Comparison of ENCODE assay signal across 1 cellular context in the genomic region with DNA sequence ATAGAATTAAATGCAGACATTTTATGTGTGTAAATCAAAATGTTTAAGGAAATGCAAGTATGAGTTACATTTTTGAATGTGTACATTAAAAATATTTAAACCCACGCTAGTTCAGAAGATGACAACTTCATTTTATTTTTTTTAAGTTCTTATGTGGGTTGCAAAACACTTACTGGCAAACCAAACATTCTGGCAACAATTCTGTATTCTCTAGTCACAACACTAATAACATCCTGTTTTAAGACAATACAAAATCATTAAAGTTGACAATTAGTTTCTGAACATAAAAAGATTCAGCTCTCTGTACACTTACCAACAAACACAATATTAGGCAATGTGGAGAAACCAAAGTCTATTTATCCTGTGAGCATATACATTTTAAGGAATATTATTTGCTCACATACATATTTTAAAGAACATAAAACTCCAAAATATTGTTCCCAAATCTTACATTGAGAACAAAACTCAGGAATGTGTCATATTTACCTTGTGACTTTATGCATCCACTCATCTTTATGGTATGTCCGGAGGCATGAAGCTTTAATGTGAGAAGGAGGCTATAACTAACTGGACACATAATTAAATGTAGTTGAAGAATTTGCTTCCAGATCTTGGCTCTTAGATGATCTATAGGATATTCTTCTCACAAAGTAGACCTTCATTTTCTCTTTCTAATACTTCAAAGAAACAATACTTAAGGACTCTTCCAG.
TF ChIP-seq lines count a peak whose summit lies in the region.

No MANE protein-coding gene starts in this region.

TF ChIP-seq in SK-N-SH treated with all-trans-retinoic acid at 6 μM for 48 hours, 23 proteins besides CTCF, POLR2A, EP300 and RAD21 (continued from another document):
- TF ChIP-seq CSRNP3 (CRISPR knock-in tag; IDR thresholded peaks at IDR 0.05) (no peak), ARNTL (CRISPR knock-in tag; IDR thresholded peaks at IDR 0.05; ENCODE audit: borderline replicate concordance, low read depth) (no peak), ZNF70 (CRISPR knock-in tag; IDR thresholded peaks at IDR 0.05) (no peak), OSR1 (CRISPR knock-in tag; IDR thresholded peaks at IDR 0.05) (no peak), RARB (CRISPR knock-in tag; IDR thresholded peaks at IDR 0.05) (no peak), ZC3H10 (CRISPR knock-in tag; IDR thresholded peaks at IDR 0.05) (no peak), ZNF8 (CRISPR knock-in tag; IDR thresholded peaks at IDR 0.05) (no peak), ESRRG (CRISPR knock-in tag; IDR thresholded peaks at IDR 0.05) (no peak), BACH2 (CRISPR knock-in tag; IDR thresholded peaks at IDR 0.05; ENCODE audit: borderline replicate concordance) (no peak), TOX (CRISPR knock-in tag; IDR thresholded peaks at IDR 0.05; ENCODE audit: borderline replicate concordance) (no peak), TSHZ2 (CRISPR knock-in tag; IDR thresholded peaks at IDR 0.05) (no peak), SNAI2 (CRISPR knock-in tag; IDR thresholded peaks at IDR 0.05) (no peak), CSDC2 (CRISPR knock-in tag; IDR thresholded peaks at IDR 0.05) (no peak), GLIS3 (CRISPR knock-in tag; IDR thresholded peaks at IDR 0.05) (no peak), ZFP30 (CRISPR knock-in tag; IDR thresholded peaks at IDR 0.05) (no peak), ZNF565 (CRISPR knock-in tag; conservative IDR thresholded peaks at IDR 0.05; ENCODE audit: low read depth) (no peak), TCF4 (CRISPR knock-in tag; IDR thresholded peaks at IDR 0.05; ENCODE audit: borderline replicate concordance) (no peak)
- TF ChIP-seq, protein P1, sequence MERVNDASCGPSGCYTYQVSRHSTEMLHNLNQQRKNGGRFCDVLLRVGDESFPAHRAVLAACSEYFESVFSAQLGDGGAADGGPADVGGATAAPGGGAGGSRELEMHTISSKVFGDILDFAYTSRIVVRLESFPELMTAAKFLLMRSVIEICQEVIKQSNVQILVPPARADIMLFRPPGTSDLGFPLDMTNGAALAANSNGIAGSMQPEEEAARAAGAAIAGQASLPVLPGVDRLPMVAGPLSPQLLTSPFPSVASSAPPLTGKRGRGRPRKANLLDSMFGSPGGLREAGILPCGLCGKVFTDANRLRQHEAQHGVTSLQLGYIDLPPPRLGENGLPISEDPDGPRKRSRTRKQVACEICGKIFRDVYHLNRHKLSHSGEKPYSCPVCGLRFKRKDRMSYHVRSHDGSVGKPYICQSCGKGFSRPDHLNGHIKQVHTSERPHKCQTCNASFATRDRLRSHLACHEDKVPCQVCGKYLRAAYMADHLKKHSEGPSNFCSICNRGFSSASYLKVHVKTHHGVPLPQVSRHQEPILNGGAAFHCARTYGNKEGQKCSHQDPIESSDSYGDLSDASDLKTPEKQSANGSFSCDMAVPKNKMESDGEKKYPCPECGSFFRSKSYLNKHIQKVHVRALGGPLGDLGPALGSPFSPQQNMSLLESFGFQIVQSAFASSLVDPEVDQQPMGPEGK (CRISPR knock-in tag; IDR thresholded peaks at IDR 0.05; ENCODE audit: borderline replicate concordance), result no peak
TF ChIP-seq in SK-N-SH treated with all-trans-retinoic acid at 6 μM for 48 hours: peak in this region for 0.
